ENCODE assay signal across 1 cellular context in genomic region chr6:11248974-11249761, GRCh38.
TF ChIP-seq lines count a peak whose summit lies in the region.

No MANE protein-coding gene starts in this region.

TF ChIP-seq in HEK293, 187 proteins besides CTCF, POLR2A, EP300 and RAD21:
- no peak for TF ChIP-seq ZNF518A (tag by site-specific recombination; conservative IDR thresholded peaks at IDR 0.05; ENCODE audit: low read depth)
- no peak for TF ChIP-seq GLIS2 (tag by site-specific recombination; IDR thresholded peaks at IDR 0.05)
- TF ChIP-seq ZNF544 (tag by site-specific recombination; IDR thresholded peaks at IDR 0.05): no peak
- TF ChIP-seq KLF10 (tag by site-specific recombination; IDR thresholded peaks at IDR 0.05): no peak
- no peak for TF ChIP-seq ZNF26 (tag by site-specific recombination; IDR thresholded peaks at IDR 0.05)
- peak; percentile 81; the same call in 1 of the 2 replicates for TF ChIP-seq ZNF416 (tag by site-specific recombination; IDR thresholded peaks at IDR 0.05)
- no peak for TF ChIP-seq SP7 (tag by site-specific recombination; IDR thresholded peaks at IDR 0.05)
- no peak for TF ChIP-seq ZNF138 (tag by site-specific recombination; IDR thresholded peaks at IDR 0.05; ENCODE audit: borderline replicate concordance)
- TF ChIP-seq ZNF10 (tag by site-specific recombination; IDR thresholded peaks at IDR 0.05): peak; percentile 96
- no peak for TF ChIP-seq ZNF830 (tag by site-specific recombination; IDR thresholded peaks at IDR 0.05; ENCODE audit: low read depth)
- no peak for TF ChIP-seq ZNF626 (tag by site-specific recombination; IDR thresholded peaks at IDR 0.05)
- no peak for TF ChIP-seq OSR2 (tag by site-specific recombination; IDR thresholded peaks at IDR 0.05)
- TF ChIP-seq ZNF214 (tag by site-specific recombination; IDR thresholded peaks at IDR 0.05; ENCODE audit: borderline replicate concordance): no peak
